ENCODE assay signal across 19 cellular contexts in genomic region chr2:181241366-181241765, GRCh38.
DNase-seq lines count a peak whose midpoint lies in the region; ATAC-seq lines count a peak whose summit lies in the region.
"Had no signal": no experiment of that assay in that cellular context is flagged by ENCODE, and none has a peak within 500 bp of the region (broad histone marks: within the 10 kb centered on the region; RNA-seq: fewer than 3 reads in every experiment).

No MANE protein-coding gene starts in this region.

- no peak for DNase-seq in CD4-positive, alpha-beta memory T cell
- DNase-seq in T-helper 17 cell, result no peak
- no peak for DNase-seq in SIG-M5 treated with dmso at 0.1 percent for 504 hours (lab: John Stamatoyannopoulos, UW; ENCODE audit: unreplicated experiment)
- no peak for DNase-seq in MG63
- DNase-seq in stimulated activated CD4-positive, alpha-beta T cell treated with anti-CD3 and anti-CD28 coated beads, Interleukin-4, amount 100 ng/mL, for 1 hour, result no peak
- DNase-seq in occipital lobe (lab: John Stamatoyannopoulos, UW), result no peak
- DNase-seq: effector CD4-positive, alpha-beta T cell; H7; NCI-H1694 treated with DMSO at 0.1 percent for 48 hours; SHP77 treated with DMSO at 0.1 percent for 48 hours; stimulated activated CD4-positive, alpha-beta T cell treated with anti-CD3 and anti-CD28 coated beads, Interleukin-2, amount 100 ng/mL, for 48 hours; trophoblast cell had no signal

- peak overlapping the region in 5 of 8 donors; percentile 11 to 46 (median 40) for H3K4me3 Mint-ChIP-seq in CD4-positive, alpha-beta memory T cell
- no peak overlapping the region for H3K4me3 Mint-ChIP-seq in T-helper 17 cell
- H3K4me3 Mint-ChIP-seq: activated naive CD4-positive, alpha-beta T cell treated with anti-CD3 and anti-CD28 coated beads for 36 hours; CD4-positive, CD25-positive, alpha-beta regulatory T cell; nephron; stimulated activated naive CD8-positive, alpha-beta T cell treated with anti-CD3 and anti-CD28 coated beads, Interleukin-15, amount 100 ng/mL, for 72 hours had no signal

- peaks cover 38 to 53% (median 41%) of the 10 kb centered on the region in 4 donors for H3K4me1 Mint-ChIP-seq in CD4-positive, alpha-beta memory T cell
- peaks cover 12% of the 10 kb centered on the region for H3K4me1 Mint-ChIP-seq in T-helper 17 cell

- H3K4me3 ChIP-seq in CD4-positive, alpha-beta memory T cell (ENCODE audit: low read length in 2 of 2), result no peak overlapping the region
- no peak overlapping the region for H3K4me3 ChIP-seq in MG63

- H3K27me3 ChIP-seq in CD4-positive, alpha-beta memory T cell (ENCODE audit: insufficient read depth, low read length), result no peaks in the 10 kb centered on the region
- no peaks in the 10 kb centered on the region for H3K27me3 ChIP-seq in MG63

- H3K27ac Mint-ChIP-seq in CD4-positive, alpha-beta memory T cell, result peak overlapping the region; percentile 54 to 89 (median 75)
- H3K27ac Mint-ChIP-seq in T-helper 17 cell, result peak overlapping the region; percentile 72
- H3K27ac Mint-ChIP-seq: activated naive CD4-positive, alpha-beta T cell treated with anti-CD3 and anti-CD28 coated beads for 36 hours; stimulated activated naive CD8-positive, alpha-beta T cell treated with anti-CD3 and anti-CD28 coated beads, Interleukin-15, amount 100 ng/mL, for 72 hours had no signal

- peaks cover 43% of the 10 kb centered on the region for H3K4me1 ChIP-seq in CD4-positive, alpha-beta memory T cell (ENCODE audit: insufficient read depth, low read length)

- H3K27me3 Mint-ChIP-seq in CD4-positive, alpha-beta memory T cell, result no peaks in the 10 kb centered on the region
- H3K27me3 Mint-ChIP-seq in T-helper 17 cell, result no peaks in the 10 kb centered on the region
- H3K27me3 Mint-ChIP-seq: stimulated activated naive CD8-positive, alpha-beta T cell treated with anti-CD3 and anti-CD28 coated beads, Interleukin-15, amount 100 ng/mL, for 72 hours had no signal

- ATAC-seq in GM18498 (IDR thresholded peaks at IDR 0.05; ENCODE audit: unreplicated experiment) (peak; percentile 21), HG02798 (IDR thresholded peaks at IDR 0.05; ENCODE audit: poor library complexity, unreplicated experiment) (peak; percentile 14), T-helper 17 cell (no peak)
- ATAC-seq: esophagus mucosa had no signal

- intact Hi-C loops in CD4-positive, alpha-beta memory T cell (cut with micrococcal nuclease), result no loop called here

- H3K9me3 ChIP-seq in CD4-positive, alpha-beta memory T cell (ENCODE audit: control insufficient read depth in 1 of 2, low read length in 2 of 2), result no peaks in the 10 kb centered on the region
- H3K9me3 ChIP-seq in T-helper 17 cell (ENCODE audit: control insufficient read depth, low read length, poor library complexity, severe bottlenecking) (no peaks in the 10 kb centered on the region), MG63 (no peaks in the 10 kb centered on the region)

- POLR2A ChIA-PET in CD4-positive, alpha-beta memory T cell (lab: Charles Lee; ENCODE audit: partially characterized antibody), result interaction anchor here (0.8 to 2.2 kb wide), 5 partner anchors 13 to 215 kb away, joined by 3 to 5 read pairs (median 4); no protein-coding TSS in a partner anchor

- CTCF ChIA-PET in CD4-positive, alpha-beta memory T cell (lab: Charles Lee; ENCODE audit: partially characterized antibody), result interaction anchor here (0.9 to 2.1 kb wide), 6 partner anchors 9 to 225 kb away, joined by 3 to 5 read pairs (median 3); no protein-coding TSS in a partner anchor

- peaks cover 0 to 5% (median under 1%) of the 10 kb centered on the region in 8 donors for H3K9me3 Mint-ChIP-seq in CD4-positive, alpha-beta memory T cell
- H3K9me3 Mint-ChIP-seq: activated naive CD4-positive, alpha-beta T cell treated with anti-CD3 and anti-CD28 coated beads for 36 hours; nephron had no signal

- H3K36me3 Mint-ChIP-seq in CD4-positive, alpha-beta memory T cell, result peaks cover 5 to 15% of the 10 kb centered on the region in 2 donors
- peaks cover 4% of the 10 kb centered on the region for H3K36me3 Mint-ChIP-seq in T-helper 17 cell (ENCODE audit: low read depth)

- no peak overlapping the region for H3K27ac ChIP-seq in CD4-positive, alpha-beta memory T cell (ENCODE audit: low read depth, low read length)

- H3K36me3 ChIP-seq in CD4-positive, alpha-beta memory T cell (ENCODE audit: insufficient read depth, low read length), result no peaks in the 10 kb centered on the region
- H3K36me3 ChIP-seq in MG63, result no peaks in the 10 kb centered on the region
